ENCODE assay signal across 8 cellular contexts in genomic region chr1:24946861-24947658, GRCh38. TPM values are rescaled to one million over a fixed set of nuclear protein-coding genes. Genes with fewer than 3 reads are reported as not detected.
DNase-seq lines count a peak whose midpoint lies in the region; ATAC-seq and TF ChIP-seq lines count a peak whose summit lies in the region.

No MANE protein-coding gene starts in this region.

- peak overlapping the region; percentile 40 for H3K4me3 ChIP-seq in OCI-LY3 (ENCODE audit: low read length)

- ATAC-seq in activated naive CD4-positive, alpha-beta T cell treated with anti-CD3 and anti-CD28 coated beads, Interleukin-2, amount 50 U/mL, for 72 hours: peak; percentile 59 to 66
- ATAC-seq in HG02623 (IDR thresholded peaks at IDR 0.05; ENCODE audit: unreplicated experiment): peak; percentile 70

- peak overlapping the region; percentile 46; the same call in 1 of the 2 replicates for H3K9ac ChIP-seq in OCI-LY3 (ENCODE audit: low read length)

- peak overlapping the region in 1 of 2 donors; percentile 82 for H3K27ac Mint-ChIP-seq in activated naive CD4-positive, alpha-beta T cell treated with anti-CD3 and anti-CD28 coated beads, Interleukin-2, amount 50 U/mL, for 72 hours
- H3K27ac Mint-ChIP-seq in endothelial cell (ENCODE audit: unreplicated experiment): no peak overlapping the region

- peaks cover 13 to 24% of the 10 kb centered on the region in 2 donors for H3K36me3 Mint-ChIP-seq in activated naive CD4-positive, alpha-beta T cell treated with anti-CD3 and anti-CD28 coated beads, Interleukin-2, amount 50 U/mL, for 72 hours
- H3K36me3 Mint-ChIP-seq in endothelial cell (ENCODE audit: low read depth, unreplicated experiment): no peaks in the 10 kb centered on the region

- H3K4me3 Mint-ChIP-seq in endothelial cell (ENCODE audit: unreplicated experiment): no peak overlapping the region

- no peaks in the 10 kb centered on the region for H3K79me2 ChIP-seq in OCI-LY3 (ENCODE audit: low read length)

- H4K20me1 ChIP-seq in OCI-LY3 (ENCODE audit: insufficient read depth, low read length): no peaks in the 10 kb centered on the region

- H3K4me1 Mint-ChIP-seq in endothelial cell (ENCODE audit: unreplicated experiment): no peaks in the 10 kb centered on the region

- peak overlapping the region; percentile 64 for H3K4me2 ChIP-seq in OCI-LY3 (ENCODE audit: low read length)

- TF ChIP-seq CTCF in OCI-LY3 (IDR thresholded peaks at IDR 0.05; ENCODE audit: low read depth, low read length) (no peak), endothelial cell (IDR thresholded peaks at IDR 0.05; ENCODE audit: unreplicated experiment) (no peak)

- no peaks in the 10 kb centered on the region for H3K9me3 ChIP-seq in OCI-LY3 (ENCODE audit: insufficient read depth, low read length)

- no peaks in the 10 kb centered on the region for H3K27me3 ChIP-seq in OCI-LY3 (ENCODE audit: low read depth, low read length)

- no peaks in the 10 kb centered on the region for H3K36me3 ChIP-seq in OCI-LY3 (replicated peaks; ENCODE audit: low read depth, low read length)

- H3K9me3 Mint-ChIP-seq in activated naive CD4-positive, alpha-beta T cell treated with anti-CD3 and anti-CD28 coated beads, Interleukin-2, amount 50 U/mL, for 72 hours: no peaks in the 10 kb centered on the region
- no peaks in the 10 kb centered on the region for H3K9me3 Mint-ChIP-seq in endothelial cell (ENCODE audit: unreplicated experiment)

- H3K27me3 Mint-ChIP-seq in endothelial cell (ENCODE audit: unreplicated experiment): peaks cover 13% of the 10 kb centered on the region

- H2AFZ ChIP-seq in OCI-LY3 (ENCODE audit: low read depth, low read length): no peak overlapping the region; the same call in none of the 2 replicates

- no peak for DNase-seq in activated naive CD4-positive, alpha-beta T cell treated with anti-CD3 and anti-CD28 coated beads, Interleukin-2, amount 50 U/mL, for 72 hours (ENCODE audit: low spot score in 2 of 2)
- no peak for DNase-seq in activated naive CD4-positive, alpha-beta T cell treated with Interleukin-2 at 50 U/mL for 16 hours
- no peak for DNase-seq in endothelial cell (ENCODE audit: low spot score)
- DNase-seq in DMS153 (lab: John Stamatoyannopoulos, UW): no peak
- no peak for DNase-seq in NCI-H2107 treated with DMSO at 0.1 percent for 48 hours (lab: John Stamatoyannopoulos, UW; ENCODE audit: unreplicated experiment)
- no peak for DNase-seq in nucleus accumbens (lab: John Stamatoyannopoulos, UW)

- peaks cover 25% of the 10 kb centered on the region for H3K4me1 ChIP-seq in OCI-LY3 (ENCODE audit: low read length)

- peak overlapping the region; percentile 42 for H3K27ac ChIP-seq in OCI-LY3 (ENCODE audit: low read length)

RNA-seq across cellular contexts. Expression of gene RUNX3, which starts 17.0 kb away (rescaled TPM):
- 100 to 1,000 TPM; 119 to 136 TPM for total RNA-seq in activated naive CD4-positive, alpha-beta T cell treated with anti-CD3 and anti-CD28 coated beads, Interleukin-2, amount 50 U/mL, for 72 hours
- 1.8 TPM for total RNA-seq in endothelial cell (ENCODE audit: unreplicated experiment)

Comparison
In these comparisons a context has a peak if more than half of its experiments do, and no peak if none do; other contexts are left out.
1. RNA of gene RUNX3, which starts 17.0 kb away (total RNA-seq): 119 to 136 TPM in activated naive CD4-positive, alpha-beta T cell treated with anti-CD3 and anti-CD28 coated beads, Interleukin-2, amount 50 U/mL, for 72 hours; 1.8 TPM in endothelial cell (single experiment); every median in the first group is over 10 times any median in the second.